21 cellular contexts compared by ENCODE assay signal in genomic region chr5:127589309-127590036, GRCh38. TPM values are rescaled to one million over a fixed set of nuclear protein-coding genes. Genes with fewer than 3 reads are reported as not detected.
"Had no signal": no experiment of that assay in that cellular context is flagged by ENCODE, and none has a peak within 500 bp of the region (broad histone marks: within the 10 kb centered on the region; RNA-seq: fewer than 3 reads in every experiment).

No MANE protein-coding gene starts in this region.

- H3K27me3 ChIP-seq: ascending aorta, colonic mucosa, tibial nerve had no signal

- H3K27ac Mint-ChIP-seq: activated naive CD4-positive, alpha-beta T cell treated with anti-CD3 and anti-CD28 coated beads, Interleukin-2, amount 10 ng/mL, durations not matched to agents 7 days and 5 days; activated naive CD8-positive, alpha-beta T cell treated with anti-CD3 and anti-CD28 coated beads, Interleukin-2, amount 50 U/mL, for 24 hours; memory B cell; naive thymus-derived CD4-positive, alpha-beta T cell; stimulated activated effector memory CD8-positive, alpha-beta T cell treated with anti-CD3 and anti-CD28 coated beads, Interleukin-12 subunit alpha, Interleukin-12 subunit beta, amount 100 ng/mL, for 72 hours had no signal

- H3K9me3 ChIP-seq: ascending aorta, colonic mucosa, tibial nerve had no signal

- H3K27me3 Mint-ChIP-seq: activated naive CD4-positive, alpha-beta T cell treated with anti-CD3 and anti-CD28 coated beads, Interleukin-2, amount 10 ng/mL, durations not matched to agents 7 days and 5 days; central memory CD8-positive, alpha-beta T cell had no signal

- DNase-seq: activated CD4-positive, alpha-beta T cell treated with anti-CD3 and anti-CD28 coated beads, Interleukin-2, amount 50 U/mL, for 1 hour; activated CD8-positive, alpha-beta memory T cell treated with anti-CD3 and anti-CD28 coated beads, Interleukin-2, amount 50 U/mL, for 4 hours; activated effector memory CD4-positive, alpha-beta T cell treated with Interleukin-2 at 50 U/mL for 16 hours; activated naive CD4-positive, alpha-beta T cell treated with anti-CD3 and anti-CD28 coated beads, Interleukin-2, amount 10 ng/mL, durations not matched to agents 7 days and 5 days; activated naive CD8-positive, alpha-beta T cell treated with anti-CD3 and anti-CD28 coated beads, Interleukin-2, amount 50 U/mL, for 24 hours; activated T-cell treated with anti-CD3 and anti-CD28 coated beads, Interleukin-2, amount 50 U/mL, for 48 hours; colonic mucosa; naive thymus-derived CD4-positive, alpha-beta T cell; nucleus accumbens; stimulated activated CD4-positive, alpha-beta T cell treated with anti-CD3 and anti-CD28 coated beads, Interleukin-4, amount 100 ng/mL, for 24 hours; T1000 had no signal

- H3K36me3 ChIP-seq: ascending aorta, colonic mucosa, tibial nerve had no signal

- H3K4me1 Mint-ChIP-seq: activated naive CD4-positive, alpha-beta T cell treated with anti-CD3 and anti-CD28 coated beads, Interleukin-2, amount 10 ng/mL, durations not matched to agents 7 days and 5 days; activated naive CD8-positive, alpha-beta T cell treated with anti-CD3 and anti-CD28 coated beads, Interleukin-2, amount 50 U/mL, for 24 hours had no signal

- H3K9me3 Mint-ChIP-seq: activated naive CD4-positive, alpha-beta T cell treated with anti-CD3 and anti-CD28 coated beads, Interleukin-2, amount 10 ng/mL, durations not matched to agents 7 days and 5 days; activated naive CD8-positive, alpha-beta T cell treated with anti-CD3 and anti-CD28 coated beads, Interleukin-2, amount 50 U/mL, for 24 hours; central memory CD8-positive, alpha-beta T cell; memory B cell; naive thymus-derived CD4-positive, alpha-beta T cell; stimulated activated effector memory CD8-positive, alpha-beta T cell treated with anti-CD3 and anti-CD28 coated beads, Interleukin-12 subunit alpha, Interleukin-12 subunit beta, amount 100 ng/mL, for 72 hours had no signal

- H3K27ac ChIP-seq: ascending aorta, colonic mucosa, tibial nerve had no signal

- H3K4me1 ChIP-seq: ascending aorta, colonic mucosa, tibial nerve had no signal

- ATAC-seq: naive thymus-derived CD4-positive, alpha-beta T cell; sciatic nerve had no signal

- H3K4me3 ChIP-seq: ascending aorta, colonic mucosa, tibial nerve had no signal

- H3K36me3 Mint-ChIP-seq: activated naive CD4-positive, alpha-beta T cell treated with anti-CD3 and anti-CD28 coated beads, Interleukin-2, amount 10 ng/mL, durations not matched to agents 7 days and 5 days; memory B cell; naive thymus-derived CD4-positive, alpha-beta T cell; stimulated activated effector memory CD8-positive, alpha-beta T cell treated with anti-CD3 and anti-CD28 coated beads, Interleukin-12 subunit alpha, Interleukin-12 subunit beta, amount 100 ng/mL, for 72 hours had no signal

- H3K4me3 Mint-ChIP-seq: activated naive CD4-positive, alpha-beta T cell treated with anti-CD3 and anti-CD28 coated beads, Interleukin-2, amount 10 ng/mL, durations not matched to agents 7 days and 5 days; activated naive CD8-positive, alpha-beta T cell treated with anti-CD3 and anti-CD28 coated beads, Interleukin-2, amount 50 U/mL, for 24 hours; memory B cell; naive thymus-derived CD4-positive, alpha-beta T cell; stimulated activated effector memory CD8-positive, alpha-beta T cell treated with anti-CD3 and anti-CD28 coated beads, Interleukin-12 subunit alpha, Interleukin-12 subunit beta, amount 100 ng/mL, for 72 hours had no signal

RNA-seq across cellular contexts. Expression of gene CTXN3, which starts 59.4 kb away (rescaled TPM):
- total RNA-seq: ascending aorta; colonic mucosa; epithelial cell of proximal tubule; liver; mucosa of gallbladder; naive thymus-derived CD4-positive, alpha-beta T cell; sciatic nerve; T-helper 1 cell treated with Interleukin-12 subunit alpha and Interleukin-12 subunit beta and Interleukin-4 antibody, amounts not matched to agents 30 ng/mL and 1 ng/mL, for 36 hours; tibial nerve had no signal
- polyA plus RNA-seq: liver; naive thymus-derived CD4-positive, alpha-beta T cell had no signal
